Comparison of ENCODE assay signal across 23 cellular contexts in genomic region chr7:35702541-35702940, GRCh38. TPM values are rescaled to one million over a fixed set of nuclear protein-coding genes. Genes with fewer than 3 reads are reported as not detected.
DNase-seq lines count a peak whose midpoint lies in the region; ATAC-seq, FAIRE-seq and TF ChIP-seq lines count a peak whose summit lies in the region.
"Had no signal": no experiment of that assay in that cellular context is flagged by ENCODE, and none has a peak within 500 bp of the region (broad histone marks: within the 10 kb centered on the region; RNA-seq: fewer than 3 reads in every experiment).

No MANE protein-coding gene starts in this region.

- FAIRE-seq in A549 (lab: Jason Lieb, UNC): no peak
- FAIRE-seq: GM18507 had no signal

- no peak overlapping the region for H3K4me2 ChIP-seq in A549
- H3K4me2 ChIP-seq: BLaER1 had no signal

- DNase-seq in A549 (ENCODE audit: low read depth in 1 of 2, low spot score in 1 of 2) (no peak), EL (peak; percentile 43), RWPE2 (ENCODE audit: low spot score) (no peak), islet precursor cell (peak; percentile 78), NCI-H1417 treated with DMSO at 0.1 percent for 48 hours (lab: John Stamatoyannopoulos, UW) (no peak), putamen (ENCODE audit: low spot score) (no peak)
- DNase-seq: CD4-positive, CD25-positive, alpha-beta regulatory T cell; DMS153; H7; Karpas-422; NCI-H1092 treated with DMSO at 0.1 percent for 48 hours; NCI-H1436 treated with DMSO at 0.1 percent for 48 hours; NCI-H187 treated with DMSO at 0.1 percent for 48 hours; NCI-H446 treated with DMSO at 0.1 percent for 48 hours; NCI-H526; NK-92 treated with Interleukin-12 subunit alpha and Interleukin-12 subunit beta, amount 100 ng/mL, for 24 hours; PC-3; Right ventricle myocardium superior; T-helper 1 cell had no signal

- no peaks in the 10 kb centered on the region for H3K27me3 ChIP-seq in RWPE2 (ENCODE audit: insufficient read depth, poor library complexity, severe bottlenecking)
- H3K27me3 ChIP-seq: BLaER1 had no signal

- no peak for TF ChIP-seq POLR2A in A549 (IDR thresholded peaks at IDR 0.05; ENCODE audit: low read length)

- H3K9me3 ChIP-seq in A549 (no peaks in the 10 kb centered on the region), RWPE2 (ENCODE audit: severe bottlenecking) (no peaks in the 10 kb centered on the region)
- H3K9me3 ChIP-seq: BLaER1 had no signal

- H3K4me1 ChIP-seq in A549 (peaks cover 4% of the 10 kb centered on the region; the same call in 2 of the 3 replicates), RWPE2 (ENCODE audit: insufficient read depth, poor library complexity, severe bottlenecking) (peaks cover 5% of the 10 kb centered on the region)
- H3K4me1 ChIP-seq: BLaER1 had no signal

- peak; percentile 28 to 47; a peak in 1 of 6 replicates for ATAC-seq in A549
- peak; percentile 43; the same call in 1 of the 3 replicates for ATAC-seq in RWPE2 (ENCODE audit: low read depth)
- no peak for ATAC-seq in HG02884 (IDR thresholded peaks at IDR 0.05; ENCODE audit: unreplicated experiment)
- ATAC-seq in GM19397 (IDR thresholded peaks at IDR 0.05; ENCODE audit: unreplicated experiment): no peak
- ATAC-seq: PC-3 had no signal

- TF ChIP-seq CTCF in A549 (IDR thresholded peaks at IDR 0.05): no peak
- no peak for TF ChIP-seq CTCF in RWPE2 (IDR thresholded peaks at IDR 0.05; ENCODE audit: poor library complexity, severe bottlenecking)

- H3K36me3 ChIP-seq in RWPE2 (ENCODE audit: low read depth): no peaks in the 10 kb centered on the region
- H3K36me3 ChIP-seq: BLaER1 had no signal

- CTCF ChIA-PET in A549 (lab: Yijun Ruan, JAX): interaction anchor here (0.8 to 8.0 kb wide), 5 partner anchors 7 to 269 kb away, joined by 3 to 57 read pairs (median 3); no protein-coding TSS in a partner anchor

- H3K4me3 ChIP-seq in A549 (no peak overlapping the region), RWPE2 (ENCODE audit: severe bottlenecking) (no peak overlapping the region)
- H3K4me3 ChIP-seq: BLaER1 had no signal

- POLR2A ChIA-PET in A549 (lab: Yijun Ruan, JAX): no interaction called here

- TF ChIP-seq EP300 in A549 (IDR thresholded peaks at IDR 0.05): no peak

- 56% methylated on average over 4 of the region's 4 CpGs for WGBS in A549 (ENCODE audit: missing lambda C conversion rate)

- H3K27ac ChIP-seq in A549 (no peak overlapping the region), RWPE2 (ENCODE audit: poor library complexity, severe bottlenecking) (no peak overlapping the region)
- H3K27ac ChIP-seq: BLaER1 had no signal

- no peak for TF ChIP-seq RAD21 in A549 (conservative IDR thresholded peaks at IDR 0.05 in 1 of 2, IDR thresholded peaks at IDR 0.05 in 1 of 2)

TF ChIP-seq in A549, 52 proteins besides CTCF, POLR2A, EP300 and RAD21:
- TF ChIP-seq MAFK (IDR thresholded peaks at IDR 0.05; ENCODE audit: partially characterized antibody) (peak; percentile 76), KDM5A (IDR thresholded peaks at IDR 0.05) (no peak), HOXB13 (CRISPR knock-in tag; IDR thresholded peaks at IDR 0.05; ENCODE audit: low read depth) (no peak), ZSCAN20 (CRISPR knock-in tag; IDR thresholded peaks at IDR 0.05) (no peak)

RNA-seq across cellular contexts. Expression of gene HERPUD2, which starts 7.6 kb away (rescaled TPM):
- 34.8 and 47.8 TPM in 2 replicates for polyA plus RNA-seq in A549 (2011; rRNA removed)
- polyA plus RNA-seq in A549 (2012; cell fraction: cytosol; rRNA removed): 18.0 and 25.4 TPM in 2 replicates
- polyA plus RNA-seq in A549 (2012; cell fraction: nucleus; rRNA removed): 16.1 and 21.7 TPM in 2 replicates
- polyA plus RNA-seq in A549 (2017; fragmentation: RNase III; extraction: RNeasy Plus Mini Kit Qiagen cat#74134 plus additional on column Dnase treatment): 11.7 to 15.3 TPM (median 13.2 TPM) in 3 replicates
- polyA minus RNA-seq in A549 (2011; rRNA and poly(A)+ RNA removed): 68.1 and 80.1 TPM in 2 replicates

Comparison
In these comparisons a context has a peak if more than half of its experiments do, and no peak if none do; other contexts are left out.
1. ATAC-seq: peak in A549 (2 of 2) and RWPE2 (single experiment); none in HG02884 (single experiment) and GM19397 (single experiment).
2. DNase-seq: peak in EL (single experiment) and islet precursor cell (single experiment); none in A549 (0 of 2), RWPE2 (single experiment), NCI-H1417 treated with DMSO at 0.1 percent for 48 hours (single experiment) and putamen (single experiment).